25 cellular contexts compared by ENCODE assay signal in genomic region chr11:94314064-94314463, GRCh38. TPM values are rescaled to one million over a fixed set of nuclear protein-coding genes. Genes with fewer than 3 reads are reported as not detected.
DNase-seq lines count a peak whose midpoint lies in the region; ATAC-seq and TF ChIP-seq lines count a peak whose summit lies in the region.
"Had no signal": no experiment of that assay in that cellular context is flagged by ENCODE, and none has a peak within 500 bp of the region (broad histone marks: within the 10 kb centered on the region; RNA-seq: fewer than 3 reads in every experiment).

No MANE protein-coding gene starts in this region.

- no peak overlapping the region for H3K9ac ChIP-seq in PC-3 (ENCODE audit: low read length)
- H3K9ac ChIP-seq: BLaER1 had no signal

- H3K4me1 ChIP-seq in PC-3 (ENCODE audit: insufficient read depth, low read length), result peaks cover 17% of the 10 kb centered on the region
- H3K4me1 ChIP-seq: BE2C, BLaER1 had no signal

- no peaks in the 10 kb centered on the region for H3K9me3 ChIP-seq in PC-3 (ENCODE audit: low read length)
- H3K9me3 ChIP-seq: BE2C, BLaER1 had no signal

- H3K27ac ChIP-seq in PC-3 (ENCODE audit: low read length), result no peak overlapping the region
- no peak overlapping the region for H3K27ac ChIP-seq in brain microvascular endothelial cell
- H3K27ac ChIP-seq: BLaER1 had no signal

- DNase-seq in M059J (ENCODE audit: low read depth), result peak; percentile 8
- DNase-seq in PC-3, result peak; percentile 14
- DNase-seq in fibroblast of the aortic adventitia (ENCODE audit: low read depth), result peak; percentile 22
- no peak for DNase-seq in brain microvascular endothelial cell
- DNase-seq: 8988T; ACHN; BE2C; C1 segment of cervical spinal cord; CD4-positive, alpha-beta memory T cell; CD4-positive, CD25-positive, alpha-beta regulatory T cell; CD8-positive, alpha-beta memory T cell; COR-L47; DMS 273 treated with DMSO at 0.1 percent for 48 hours; DMS153; DMS53; DMS79; DND-41; EL; GDM1 had no signal

- H3K79me2 ChIP-seq in PC-3 (ENCODE audit: low read length), result no peaks in the 10 kb centered on the region

- H2AFZ ChIP-seq in PC-3 (ENCODE audit: low read length), result no peak overlapping the region

- H4K20me1 ChIP-seq in PC-3 (ENCODE audit: low read length), result no peaks in the 10 kb centered on the region
- H4K20me1 ChIP-seq: BLaER1 had no signal

- no peak overlapping the region for H3K4me2 ChIP-seq in PC-3 (ENCODE audit: low read length)
- H3K4me2 ChIP-seq: BLaER1 had no signal

- in situ Hi-C loops in brain microvascular endothelial cell (cut with HindIII; ENCODE audit: low pct_ligation_motif_present, low sequenced_read_pairs), result no loop called here

- H3K36me3 ChIP-seq in PC-3 (ENCODE audit: low read depth, low read length) (no peaks in the 10 kb centered on the region), brain microvascular endothelial cell (replicated peaks) (no peaks in the 10 kb centered on the region)
- H3K36me3 ChIP-seq: BE2C, BLaER1 had no signal

- H3K4me3 ChIP-seq in PC-3 (ENCODE audit: low read length) (no peak overlapping the region), fibroblast of the aortic adventitia (ENCODE audit: low read depth, low read length) (no peak overlapping the region), brain microvascular endothelial cell (ENCODE audit: low read depth, low read length) (no peak overlapping the region)
- H3K4me3 ChIP-seq: BLaER1, GM12878 had no signal

- POLR2A ChIA-PET in PC-3 (lab: Charles Lee; ENCODE audit: unreplicated experiment), result interaction anchor here (0.5 kb wide), 1 partner anchor 178 kb away, joined by 3 read pairs; no protein-coding TSS in a partner anchor

- no TSS peak for BruUV-seq in PC-3 (replicated peaks; lab: Mats Ljungman, UMichigan)

- CTCF ChIA-PET in PC-3 (lab: Charles Lee), result no interaction called here

- ATAC-seq in PC-3 (no peak), HG03457 (IDR thresholded peaks at IDR 0.05; ENCODE audit: unreplicated experiment) (no peak)
- ATAC-seq: GM12878 had no signal

- 0 out of 2 replicates have a peak, but pooled peaks cover 5% of the 10 kb centered on the region for H3K27me3 ChIP-seq in PC-3 (ENCODE audit: low read length)
- no peaks in the 10 kb centered on the region for H3K27me3 ChIP-seq in brain microvascular endothelial cell (replicated peaks)
- H3K27me3 ChIP-seq: BE2C, BLaER1 had no signal

- H3F3A ChIP-seq in PC-3 (ENCODE audit: low read length, unreplicated experiment), result no peaks in the 10 kb centered on the region

- intact Hi-C loops in PC-3 (cut with micrococcal nuclease), result no loop called here

- TF ChIP-seq CTCF in PC-3 (conservative IDR thresholded peaks at IDR 0.05; ENCODE audit: low read depth, low read length), result no peak
- TF ChIP-seq CTCF in fibroblast of the aortic adventitia (IDR thresholded peaks at IDR 0.05; ENCODE audit: insufficient read depth, low read length), result no peak
- TF ChIP-seq CTCF in brain microvascular endothelial cell (IDR thresholded peaks at IDR 0.05; ENCODE audit: low read depth, low read length, missing control alignments), result no peak

- H3K9me2 ChIP-seq in PC-3 (replicated peaks; ENCODE audit: low read length), result no peaks in the 10 kb centered on the region

RNA-seq across cellular contexts. Expression of gene IZUMO1R, which starts 9.7 kb away (rescaled TPM):
- total RNA-seq in M059J (2014; rRNA removed; shearing (Covaris generic)), result not detected in 2 replicates
- total RNA-seq in PC-3 (2014; rRNA removed) (not detected in 2 replicates), fibroblast of the aortic adventitia (ENCODE audit: low replicate concordance) (not detected in 2 replicates)
- total RNA-seq: A673; CD4-positive, alpha-beta memory T cell; CD4-positive, CD25-positive, alpha-beta regulatory T cell; CD8-positive, alpha-beta memory T cell; Daoy; G401; GM12878 had no signal
